ENCODE assay signal across 8 cellular contexts in the genomic region with DNA sequence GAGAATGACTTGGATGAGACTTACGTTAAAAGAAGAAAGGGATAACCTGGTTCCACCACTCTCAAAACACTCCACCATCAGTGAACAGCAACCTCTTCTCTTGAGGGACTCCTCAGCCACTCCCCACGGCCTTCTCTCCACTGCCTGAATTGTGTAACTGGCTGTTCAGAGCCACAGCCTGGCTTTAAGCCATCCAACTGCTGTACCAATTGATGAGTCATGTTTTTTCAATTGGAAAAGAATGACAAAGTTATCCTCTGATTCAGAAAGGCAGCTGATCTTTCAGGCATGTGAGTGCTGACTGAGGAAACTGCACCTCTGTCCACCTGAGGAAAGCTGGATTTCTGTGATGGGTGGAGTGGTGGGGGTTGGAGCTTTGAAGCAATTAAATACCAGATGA. TPM values are rescaled to one million over a fixed set of nuclear protein-coding genes. Genes with fewer than 3 reads are reported as not detected.
DNase-seq lines count a peak whose midpoint lies in the region; ATAC-seq and TF ChIP-seq lines count a peak whose summit lies in the region.
"Not testable (repeated sequence)": the region's sequence is repeated elsewhere in the genome, so short reads cannot be mapped to it uniquely, and the experiment has no call there.

No MANE protein-coding gene starts in this region.

- H3K4me3 ChIP-seq in epithelial cell of esophagus (ENCODE audit: low read length); tibial artery: not testable (repeated sequence)

- H3K27ac ChIP-seq in tibial artery, result peak overlapping the region; percentile 73 to 96

- intact Hi-C loops in tibial artery (cut with DNase I; ENCODE audit: low total_unique reads), result not testable (repeated sequence)

- not testable (repeated sequence) for H3K9me3 Mint-ChIP-seq in activated naive CD4-positive, alpha-beta T cell treated with anti-CD3 and anti-CD28 coated beads, Interleukin-2, amount 50 U/mL, for 72 hours; immature natural killer cell

- not testable (repeated sequence) for H3K27me3 Mint-ChIP-seq in immature natural killer cell (ENCODE audit: low read depth in 3 of 3)

- H3K4me1 ChIP-seq in tibial artery, result peaks cover 0 to 37% (median 14%) of the 10 kb centered on the region in 4 donors

- not testable (repeated sequence) for TF ChIP-seq CTCF in epithelial cell of esophagus (IDR thresholded peaks at IDR 0.05; ENCODE audit: insufficient read depth, low read depth, low read length, missing control alignments); tibial artery (IDR thresholded peaks at IDR 0.05)

- not testable (repeated sequence) for ATAC-seq in activated naive CD4-positive, alpha-beta T cell treated with anti-CD3 and anti-CD28 coated beads, Interleukin-2, amount 50 U/mL, for 72 hours

- peak overlapping the region; percentile 61 to 62 for H3K27ac Mint-ChIP-seq in activated naive CD4-positive, alpha-beta T cell treated with anti-CD3 and anti-CD28 coated beads, Interleukin-2, amount 50 U/mL, for 72 hours
- peak overlapping the region; percentile 49 to 87 (median 70) for H3K27ac Mint-ChIP-seq in immature natural killer cell

- DNase-seq in Caki2 (ENCODE audit: low read depth) (peak; percentile 87), Kasumi-1 (lab: John Stamatoyannopoulos, UW) (peak; percentile 70 to 76), RPMI8226 (peak; percentile 36), epithelial cell of esophagus (ENCODE audit: low read depth) (peak; percentile 91), nucleus accumbens (lab: John Stamatoyannopoulos, UW) (peak in 52 of 56 donors; percentile 2 to 81 (median 42)), tibial artery (peak; percentile 93 to 94)
- not testable (repeated sequence) for DNase-seq in activated naive CD4-positive, alpha-beta T cell treated with anti-CD3 and anti-CD28 coated beads, Interleukin-2, amount 50 U/mL, for 72 hours (ENCODE audit: low spot score in 2 of 2); immature natural killer cell

- H3K36me3 Mint-ChIP-seq in activated naive CD4-positive, alpha-beta T cell treated with anti-CD3 and anti-CD28 coated beads, Interleukin-2, amount 50 U/mL, for 72 hours; immature natural killer cell: not testable (repeated sequence)

- not testable (repeated sequence) for H3K36me3 ChIP-seq in tibial artery

- not testable (repeated sequence) for H3K27me3 ChIP-seq in tibial artery

- peak overlapping the region in 2 of 5 donors; percentile 38 to 48 for H3K4me3 Mint-ChIP-seq in immature natural killer cell

- in situ Hi-C loops in Caki2 (cut with HindIII; ENCODE audit: low pct_unique_long_range_greater_than_20kb, low sequenced_read_pairs), result not testable (repeated sequence)

- H3K9me3 ChIP-seq in tibial artery, result not testable (repeated sequence)

- H3K4me1 Mint-ChIP-seq in immature natural killer cell, result peaks cover 40 to 41% of the 10 kb centered on the region in 2 donors

RNA-seq across cellular contexts. Expression of a gene that starts 2.8 kb away (rescaled TPM):
- 10.8 and 32.0 TPM in 2 replicates for total RNA-seq in Caki2 (2014; rRNA removed; shearing (Covaris generic); ENCODE audit: low replicate concordance)
- 10 to 100 TPM; 22.9 to 33.7 TPM for total RNA-seq in activated naive CD4-positive, alpha-beta T cell treated with anti-CD3 and anti-CD28 coated beads, Interleukin-2, amount 50 U/mL, for 72 hours
- 10 to 100 TPM in 2 of 3 donors, 1 to 10 TPM in 1; 7.9 to 34.3 (median 13.6) TPM for polyA plus RNA-seq in immature natural killer cell

RNA-seq across cellular contexts. Expression of a gene that starts 55.0 kb away (rescaled TPM):
- total RNA-seq in Caki2 (2014; rRNA removed; shearing (Covaris generic); ENCODE audit: low replicate concordance), result 15.8 and 25.4 TPM in 2 replicates
- 10 to 100 TPM; 49.7 to 55.1 TPM for total RNA-seq in activated naive CD4-positive, alpha-beta T cell treated with anti-CD3 and anti-CD28 coated beads, Interleukin-2, amount 50 U/mL, for 72 hours
- 10 to 100 TPM; 23.5 to 64.9 (median 27.8) TPM for polyA plus RNA-seq in immature natural killer cell
